In genomic region chr1:156493749-156494148, GRCh38 we compare ENCODE assay signal across 1 cellular context.
TF ChIP-seq lines count a peak whose summit lies in the region.

No MANE protein-coding gene starts in this region.

TF ChIP-seq in SK-N-SH, 30 proteins besides CTCF, POLR2A, EP300 and RAD21 (continued from another document):
- TF ChIP-seq PBX3 (IDR thresholded peaks at IDR 0.05) (no peak), FOXM1 (IDR thresholded peaks at IDR 0.05; ENCODE audit: low read depth) (no peak), CHD2 (IDR thresholded peaks at IDR 0.05; ENCODE audit: low read length, partially characterized antibody) (no peak), USF2 (IDR thresholded peaks at IDR 0.05; ENCODE audit: borderline replicate concordance, low read depth, low read length) (no peak), USF1 (IDR thresholded peaks at IDR 0.05; ENCODE audit: borderline replicate concordance, low read depth) (no peak), FOSL2 (IDR thresholded peaks at IDR 0.05; ENCODE audit: borderline replicate concordance, low read depth) (no peak), EZH2phosphoT487 (IDR thresholded peaks at IDR 0.05; ENCODE audit: borderline replicate concordance, low read depth) (no peak)
TF ChIP-seq in SK-N-SH: peak in this region for 0.
